In the genomic region with DNA sequence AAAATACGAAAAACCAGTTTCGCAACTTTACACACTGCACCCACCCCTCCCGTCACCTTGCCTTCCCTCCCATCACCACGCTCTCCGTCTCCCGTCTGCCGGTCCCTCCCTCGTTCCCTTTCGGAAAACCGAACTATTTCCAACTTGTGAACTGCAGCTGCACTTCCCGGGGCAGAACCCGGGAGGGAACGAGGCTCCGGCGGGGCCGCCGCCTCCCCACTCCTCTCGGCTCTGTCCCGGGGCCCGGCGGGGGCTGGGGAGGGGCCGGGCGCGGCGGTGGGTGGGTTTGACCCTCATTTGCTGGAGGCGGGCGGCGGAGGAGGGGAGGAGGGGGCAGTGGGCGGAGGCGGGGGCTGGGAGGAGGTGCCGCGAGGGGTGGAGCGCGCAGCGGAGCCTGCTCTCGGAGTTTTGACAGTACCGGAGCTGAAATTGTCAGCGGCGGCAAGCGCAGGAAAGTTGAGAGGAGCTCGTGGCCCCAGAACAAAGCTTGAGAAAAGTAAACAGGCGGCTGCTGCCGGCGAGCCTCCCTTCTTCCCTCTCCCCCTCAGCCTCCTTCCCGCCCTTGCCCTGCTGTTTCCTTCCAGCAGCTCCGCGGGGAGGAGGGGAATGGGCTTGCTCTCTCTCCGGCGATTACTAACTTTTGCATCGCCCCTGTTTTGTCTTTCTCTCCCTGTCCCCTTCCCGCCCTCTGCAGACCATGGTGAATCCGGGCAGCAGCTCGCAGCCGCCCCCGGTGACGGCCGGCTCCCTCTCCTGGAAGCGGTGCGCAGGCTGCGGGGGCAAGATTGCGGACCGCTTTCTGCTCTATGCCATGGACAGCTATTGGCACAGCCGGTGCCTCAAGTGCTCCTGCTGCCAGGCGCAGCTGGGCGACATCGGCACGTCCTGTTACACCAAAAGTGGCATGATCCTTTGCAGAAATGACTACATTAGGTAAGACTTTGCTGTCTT, we compare ENCODE assay signal across 1 cellular context.
TF ChIP-seq lines count a peak whose summit lies in the region.

No MANE protein-coding gene starts in this region.

TF ChIP-seq in GM23338, 12 proteins besides CTCF, POLR2A, EP300 and RAD21:
- TF ChIP-seq, protein P1, sequence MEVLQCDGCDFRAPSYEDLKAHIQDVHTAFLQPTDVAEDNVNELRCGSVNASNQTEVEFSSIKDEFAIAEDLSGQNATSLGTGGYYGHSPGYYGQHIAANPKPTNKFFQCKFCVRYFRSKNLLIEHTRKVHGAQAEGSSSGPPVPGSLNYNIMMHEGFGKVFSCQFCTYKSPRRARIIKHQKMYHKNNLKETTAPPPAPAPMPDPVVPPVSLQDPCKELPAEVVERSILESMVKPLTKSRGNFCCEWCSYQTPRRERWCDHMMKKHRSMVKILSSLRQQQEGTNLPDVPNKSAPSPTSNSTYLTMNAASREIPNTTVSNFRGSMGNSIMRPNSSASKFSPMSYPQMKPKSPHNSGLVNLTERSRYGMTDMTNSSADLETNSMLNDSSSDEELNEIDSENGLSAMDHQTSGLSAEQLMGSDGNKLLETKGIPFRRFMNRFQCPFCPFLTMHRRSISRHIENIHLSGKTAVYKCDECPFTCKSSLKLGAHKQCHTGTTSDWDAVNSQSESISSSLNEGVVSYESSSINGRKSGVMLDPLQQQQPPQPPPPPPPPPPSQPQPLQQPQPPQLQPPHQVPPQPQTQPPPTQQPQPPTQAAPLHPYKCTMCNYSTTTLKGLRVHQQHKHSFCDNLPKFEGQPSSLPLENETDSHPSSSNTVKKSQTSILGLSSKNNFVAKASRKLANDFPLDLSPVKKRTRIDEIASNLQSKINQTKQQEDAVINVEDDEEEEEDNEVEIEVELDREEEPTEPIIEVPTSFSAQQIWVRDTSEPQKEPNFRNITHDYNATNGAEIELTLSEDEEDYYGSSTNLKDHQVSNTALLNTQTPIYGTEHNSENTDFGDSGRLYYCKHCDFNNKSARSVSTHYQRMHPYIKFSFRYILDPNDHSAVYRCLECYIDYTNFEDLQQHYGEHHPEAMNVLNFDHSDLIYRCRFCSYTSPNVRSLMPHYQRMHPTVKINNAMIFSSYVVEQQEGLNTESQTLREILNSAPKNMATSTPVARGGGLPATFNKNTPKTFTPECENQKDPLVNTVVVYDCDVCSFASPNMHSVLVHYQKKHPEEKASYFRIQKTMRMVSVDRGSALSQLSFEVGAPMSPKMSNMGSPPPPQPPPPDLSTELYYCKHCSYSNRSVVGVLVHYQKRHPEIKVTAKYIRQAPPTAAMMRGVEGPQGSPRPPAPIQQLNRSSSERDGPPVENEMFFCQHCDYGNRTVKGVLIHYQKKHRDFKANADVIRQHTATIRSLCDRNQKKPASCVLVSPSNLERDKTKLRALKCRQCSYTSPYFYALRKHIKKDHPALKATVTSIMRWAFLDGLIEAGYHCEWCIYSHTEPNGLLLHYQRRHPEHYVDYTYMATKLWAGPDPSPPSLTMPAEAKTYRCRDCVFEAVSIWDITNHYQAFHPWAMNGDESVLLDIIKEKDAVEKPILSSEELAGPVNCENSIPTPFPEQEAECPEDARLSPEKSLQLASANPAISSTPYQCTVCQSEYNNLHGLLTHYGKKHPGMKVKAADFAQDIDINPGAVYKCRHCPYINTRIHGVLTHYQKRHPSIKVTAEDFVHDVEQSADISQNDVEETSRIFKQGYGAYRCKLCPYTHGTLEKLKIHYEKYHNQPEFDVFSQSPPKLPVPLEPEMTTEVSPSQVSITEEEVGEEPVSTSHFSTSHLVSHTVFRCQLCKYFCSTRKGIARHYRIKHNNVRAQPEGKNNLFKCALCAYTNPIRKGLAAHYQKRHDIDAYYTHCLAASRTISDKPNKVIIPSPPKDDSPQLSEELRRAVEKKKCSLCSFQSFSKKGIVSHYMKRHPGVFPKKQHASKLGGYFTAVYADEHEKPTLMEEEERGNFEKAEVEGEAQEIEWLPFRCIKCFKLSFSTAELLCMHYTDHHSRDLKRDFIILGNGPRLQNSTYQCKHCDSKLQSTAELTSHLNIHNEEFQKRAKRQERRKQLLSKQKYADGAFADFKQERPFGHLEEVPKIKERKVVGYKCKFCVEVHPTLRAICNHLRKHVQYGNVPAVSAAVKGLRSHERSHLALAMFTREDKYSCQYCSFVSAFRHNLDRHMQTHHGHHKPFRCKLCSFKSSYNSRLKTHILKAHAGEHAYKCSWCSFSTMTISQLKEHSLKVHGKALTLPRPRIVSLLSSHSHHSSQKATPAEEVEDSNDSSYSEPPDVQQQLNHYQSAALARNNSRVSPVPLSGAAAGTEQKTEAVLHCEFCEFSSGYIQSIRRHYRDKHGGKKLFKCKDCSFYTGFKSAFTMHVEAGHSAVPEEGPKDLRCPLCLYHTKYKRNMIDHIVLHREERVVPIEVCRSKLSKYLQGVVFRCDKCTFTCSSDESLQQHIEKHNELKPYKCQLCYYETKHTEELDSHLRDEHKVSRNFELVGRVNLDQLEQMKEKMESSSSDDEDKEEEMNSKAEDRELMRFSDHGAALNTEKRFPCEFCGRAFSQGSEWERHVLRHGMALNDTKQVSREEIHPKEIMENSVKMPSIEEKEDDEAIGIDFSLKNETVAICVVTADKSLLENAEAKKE (CRISPR knock-in tag; IDR thresholded peaks at IDR 0.05): no peak
- TF ChIP-seq POLR2AphosphoS5 (IDR thresholded peaks at IDR 0.05; ENCODE audit: low read depth) (peak; percentile 59), CREB1 (CRISPR knock-in tag; IDR thresholded peaks at IDR 0.05; ENCODE audit: low read depth) (0 out of 2 replicates have a peak, but pooled peaks have one; percentile 20)
- TF ChIP-seq, protein P2, sequence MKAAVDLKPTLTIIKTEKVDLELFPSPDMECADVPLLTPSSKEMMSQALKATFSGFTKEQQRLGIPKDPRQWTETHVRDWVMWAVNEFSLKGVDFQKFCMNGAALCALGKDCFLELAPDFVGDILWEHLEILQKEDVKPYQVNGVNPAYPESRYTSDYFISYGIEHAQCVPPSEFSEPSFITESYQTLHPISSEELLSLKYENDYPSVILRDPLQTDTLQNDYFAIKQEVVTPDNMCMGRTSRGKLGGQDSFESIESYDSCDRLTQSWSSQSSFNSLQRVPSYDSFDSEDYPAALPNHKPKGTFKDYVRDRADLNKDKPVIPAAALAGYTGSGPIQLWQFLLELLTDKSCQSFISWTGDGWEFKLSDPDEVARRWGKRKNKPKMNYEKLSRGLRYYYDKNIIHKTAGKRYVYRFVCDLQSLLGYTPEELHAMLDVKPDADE (IDR thresholded peaks at IDR 0.05): no peak
